9 cellular contexts compared by ENCODE assay signal in genomic region chr14:105060751-105061427, GRCh38. TPM values are rescaled to one million over a fixed set of nuclear protein-coding genes. Genes with fewer than 3 reads are reported as not detected.
DNase-seq lines count a peak whose midpoint lies in the region; ATAC-seq and TF ChIP-seq lines count a peak whose summit lies in the region.
"Had no signal": no experiment of that assay in that cellular context is flagged by ENCODE, and none has a peak within 500 bp of the region (broad histone marks: within the 10 kb centered on the region; RNA-seq: fewer than 3 reads in every experiment).

No MANE protein-coding gene starts in this region.

- TF ChIP-seq POLR2A in heart left ventricle (IDR thresholded peaks at IDR 0.05): no peak

- no CpG with 5 or more reads among the region's 30 CpGs for WGBS in H9 (ENCODE audit: extremely low coverage, insufficient read length, low lambda C conversion rate)
- WGBS in heart left ventricle, 4 donors: 46 to 60% (median 53%) methylated on average over 10 to 30 of the region's 30 CpGs

- H4K8ac ChIP-seq in H9 (replicated peaks; ENCODE audit: insufficient read length, low read depth, low read length): no peak overlapping the region

- H3K27me3 ChIP-seq in H9 (ENCODE audit: insufficient read depth, low read length) (peaks cover under 1% of the 10 kb centered on the region; the same call in 1 of the 2 replicates), heart left ventricle (peaks cover 0 to 5% (median 0%) of the 10 kb centered on the region in 9 donors), BE2C (no peaks in the 10 kb centered on the region)

- no peak overlapping the region for H3K9ac ChIP-seq in H9 (ENCODE audit: extremely low read depth, insufficient read length, low read length)

- H2AFZ ChIP-seq in H9 (ENCODE audit: low read length): no peak overlapping the region

- H3K4me3 ChIP-seq in heart left ventricle: peak overlapping the region in 7 of 12 donors; percentile 8 to 64 (median 28)
- H3K4me3 ChIP-seq in BE2C (ENCODE audit: low read depth, low read length): no peak overlapping the region

- CTCF ChIA-PET in activated CD4-positive, alpha-beta memory T cell treated with anti-CD3 and anti-CD28 coated beads, Interleukin-2, amount 10 ng/mL, durations not matched to agents 7 days and 5 days (lab: Charles Lee): interaction anchor here (0.8 to 10.4 kb wide), 3 partner anchors 15 to 85 kb away, joined by 3 to 70 read pairs (median 33); no protein-coding TSS in a partner anchor

- peak in 3 of 4 donors; percentile 12 to 43 (median 21) for ATAC-seq in heart left ventricle
- ATAC-seq in GM18498 (IDR thresholded peaks at IDR 0.05; ENCODE audit: unreplicated experiment): no peak
- ATAC-seq in HG03139 (IDR thresholded peaks at IDR 0.05; ENCODE audit: unreplicated experiment): no peak
- ATAC-seq: Panc1 had no signal

- H4K91ac ChIP-seq in H9 (ENCODE audit: insufficient read length, low read depth, low read length): no peak overlapping the region

- no peak overlapping the region for H3K4me2 ChIP-seq in H9 (ENCODE audit: insufficient read depth, insufficient read length, low read length)

- H3K36me3 ChIP-seq in heart left ventricle (peaks cover 0 to 10% (median 0%) of the 10 kb centered on the region in 9 donors), BE2C (no peaks in the 10 kb centered on the region)

- H3K27ac ChIP-seq in H9 (ENCODE audit: insufficient read length, low read depth, low read length) (no peak overlapping the region), heart left ventricle (peak overlapping the region; percentile 37 to 95 (median 82))

- no peak overlapping the region for H3K4me3 Mint-ChIP-seq in H9
- peak overlapping the region; percentile 89 for H3K4me3 Mint-ChIP-seq in activated CD4-positive, alpha-beta memory T cell treated with anti-CD3 and anti-CD28 coated beads, Interleukin-2, amount 10 ng/mL, durations not matched to agents 7 days and 5 days

- peak; percentile 34 for DNase-seq in H9
- DNase-seq in activated CD4-positive, alpha-beta memory T cell treated with anti-CD3 and anti-CD28 coated beads, Interleukin-2, amount 10 ng/mL, durations not matched to agents 7 days and 5 days: peak; percentile 67
- DNase-seq in heart left ventricle: peak in 3 of 5 donors; percentile 50 to 67 (median 59)
- DNase-seq in stimulated activated CD8-positive, alpha-beta memory T cell treated with anti-CD3 and anti-CD28 coated beads, Interleukin-4, amount 100 ng/mL, for 48 hours: peak; percentile 70
- no peak for DNase-seq in superior temporal gyrus (ENCODE audit: extremely low spot score)
- no peak for DNase-seq in BE2C

- H3K56ac ChIP-seq in H9 (ENCODE audit: insufficient read length, low read depth, low read length): no peak overlapping the region

- POLR2A ChIA-PET in activated CD4-positive, alpha-beta memory T cell treated with anti-CD3 and anti-CD28 coated beads, Interleukin-2, amount 10 ng/mL, durations not matched to agents 7 days and 5 days (lab: Charles Lee): interaction anchor here (0.9 to 10.5 kb wide), 7 partner anchors 10 to 230 kb away, joined by 3 to 120 read pairs (median 18); partner anchors contain the start of gene CDCA4

- H3K14ac ChIP-seq in H9 (ENCODE audit: insufficient read depth, low read length): no peak overlapping the region

- H3K23ac ChIP-seq in H9 (ENCODE audit: insufficient read length, low read depth, low read length): no peak overlapping the region

- no peak overlapping the region for H2BK15ac ChIP-seq in H9 (ENCODE audit: low read depth, low read length)

- H3K27ac Mint-ChIP-seq in H9: no peak overlapping the region
- peak overlapping the region; percentile 87 for H3K27ac Mint-ChIP-seq in activated CD4-positive, alpha-beta memory T cell treated with anti-CD3 and anti-CD28 coated beads, Interleukin-2, amount 10 ng/mL, durations not matched to agents 7 days and 5 days

- H3K27me3 Mint-ChIP-seq in H9 (ENCODE audit: low read depth): peaks cover 10% of the 10 kb centered on the region
- H3K27me3 Mint-ChIP-seq in activated CD4-positive, alpha-beta memory T cell treated with anti-CD3 and anti-CD28 coated beads, Interleukin-2, amount 10 ng/mL, durations not matched to agents 7 days and 5 days: no peaks in the 10 kb centered on the region

- no peaks in the 10 kb centered on the region for H4K20me1 ChIP-seq in H9 (ENCODE audit: control insufficient read depth, insufficient read depth, insufficient read length)

- no peak overlapping the region for H3K18ac ChIP-seq in H9 (ENCODE audit: insufficient read length, low read depth, low read length)

- H2BK120ac ChIP-seq in H9 (ENCODE audit: low read depth, low read length, poor library complexity, severe bottlenecking): no peak overlapping the region

- no peaks in the 10 kb centered on the region for H3K36me3 Mint-ChIP-seq in H9 (ENCODE audit: insufficient read depth in 1 of 3, low read depth in 3 of 3)
- peaks cover 57% of the 10 kb centered on the region for H3K36me3 Mint-ChIP-seq in activated CD4-positive, alpha-beta memory T cell treated with anti-CD3 and anti-CD28 coated beads, Interleukin-2, amount 10 ng/mL, durations not matched to agents 7 days and 5 days (ENCODE audit: low read depth)

- no peak overlapping the region for H2AK5ac ChIP-seq in H9 (ENCODE audit: insufficient read length, low read length)

- no peaks in the 10 kb centered on the region for H3K79me1 ChIP-seq in H9 (ENCODE audit: insufficient read depth, low read depth, low read length, poor library complexity, severe bottlenecking)

- H3K9me3 ChIP-seq in H9 (ENCODE audit: control insufficient read depth, low read depth, low read length) (no peaks in the 10 kb centered on the region), heart left ventricle (no peaks in the 10 kb centered on the region), BE2C (no peaks in the 10 kb centered on the region)

- H2BK20ac ChIP-seq in H9 (ENCODE audit: low read depth, low read length, poor library complexity, severe bottlenecking): no peak overlapping the region

- H3K23me2 ChIP-seq in H9 (ENCODE audit: insufficient read length, low read depth, low read length, poor library complexity, severe bottlenecking): no peaks in the 10 kb centered on the region

- H3K4ac ChIP-seq in H9 (ENCODE audit: low read depth, low read length): no peak overlapping the region

- peaks cover 22 to 36% of the 10 kb centered on the region in 2 experiments for H3K4me1 Mint-ChIP-seq in H9
- H3K4me1 Mint-ChIP-seq in activated CD4-positive, alpha-beta memory T cell treated with anti-CD3 and anti-CD28 coated beads, Interleukin-2, amount 10 ng/mL, durations not matched to agents 7 days and 5 days: peaks cover 59% of the 10 kb centered on the region

- H4K5ac ChIP-seq in H9 (ENCODE audit: insufficient read length, low read depth, low read length): no peak overlapping the region

- no peak overlapping the region for H2BK5ac ChIP-seq in H9 (ENCODE audit: insufficient read length, low read length)

- no peak overlapping the region for H3T11ph ChIP-seq in H9 (ENCODE audit: low read length)

- intact Hi-C loops in heart left ventricle (cut with DNase I): no loop called here

- H2BK12ac ChIP-seq in H9 (ENCODE audit: insufficient read length, low read depth, low read length): no peak overlapping the region

- no peaks in the 10 kb centered on the region for H3K4me1 ChIP-seq in H9 (ENCODE audit: insufficient read depth, low read length)
- H3K4me1 ChIP-seq in heart left ventricle: peaks cover 10 to 62% (median 39%) of the 10 kb centered on the region in 12 donors
- H3K4me1 ChIP-seq in BE2C: peaks cover 7% of the 10 kb centered on the region

- H3K79me2 ChIP-seq in H9 (ENCODE audit: insufficient read depth, low read length): no peaks in the 10 kb centered on the region

- TF ChIP-seq CTCF in H9 (conservative IDR thresholded peaks at IDR 0.05) (no peak), heart left ventricle (IDR thresholded peaks at IDR 0.05) (no peak), BE2C (IDR thresholded peaks at IDR 0.05; ENCODE audit: low read depth, low read length) (no peak)

- H3K9me3 Mint-ChIP-seq in H9: no peaks in the 10 kb centered on the region
- no peaks in the 10 kb centered on the region for H3K9me3 Mint-ChIP-seq in activated CD4-positive, alpha-beta memory T cell treated with anti-CD3 and anti-CD28 coated beads, Interleukin-2, amount 10 ng/mL, durations not matched to agents 7 days and 5 days

RNA-seq across cellular contexts. Expression of gene GPR132, which starts 4.3 kb away (rescaled TPM):
- total RNA-seq in H9 (2021) (0.20 and 0.24 TPM in 2 replicates), heart left ventricle (1 to 10 TPM in 3 of 9 donors, under 1 TPM in 6; 0.27 to 5.3 (median 0.77) TPM)
- total RNA-seq in activated CD4-positive, alpha-beta memory T cell treated with anti-CD3 and anti-CD28 coated beads, Interleukin-2, amount 10 ng/mL, durations not matched to agents 7 days and 5 days: 10 to 100 TPM; 51.2 to 51.4 TPM
- under 1 TPM; 0.50 to 0.51 TPM for polyA plus RNA-seq in heart left ventricle
- not detected for polyA plus RNA-seq in BE2C (2012; ENCODE audit: insufficient read depth, insufficient read length, low read depth)

RNA-seq across cellular contexts. Expression of gene CDCA4, which starts 40.0 kb away (rescaled TPM):
- total RNA-seq in H9 (2021): 57.7 and 58.5 TPM in 2 replicates
- total RNA-seq in activated CD4-positive, alpha-beta memory T cell treated with anti-CD3 and anti-CD28 coated beads, Interleukin-2, amount 10 ng/mL, durations not matched to agents 7 days and 5 days: 10 to 100 TPM; 57.1 to 57.5 TPM
- 1 to 10 TPM; 1.4 to 6.0 (median 2.4) TPM for total RNA-seq in heart left ventricle
- 1 to 10 TPM; 2.3 to 3.3 TPM for polyA plus RNA-seq in heart left ventricle
- 43.2 TPM for polyA plus RNA-seq in BE2C (2012; ENCODE audit: insufficient read depth, insufficient read length, low read depth)

Comparison
In these comparisons a context has a peak if more than half of its experiments do, and no peak if none do; other contexts are left out.
1. DNase-seq: peak in H9 (single experiment), activated CD4-positive, alpha-beta memory T cell treated with anti-CD3 and anti-CD28 coated beads, Interleukin-2, amount 10 ng/mL, durations not matched to agents 7 days and 5 days (single experiment), heart left ventricle (3 of 5) and stimulated activated CD8-positive, alpha-beta memory T cell treated with anti-CD3 and anti-CD28 coated beads, Interleukin-4, amount 100 ng/mL, for 48 hours (single experiment); none in superior temporal gyrus (single experiment) and BE2C (single experiment).
2. ATAC-seq: peak in heart left ventricle (3 of 4); none in GM18498 (single experiment) and HG03139 (single experiment).
3. RNA of gene GPR132, which starts 4.3 kb away (total RNA-seq): 51.2 to 51.4 TPM in activated CD4-positive, alpha-beta memory T cell treated with anti-CD3 and anti-CD28 coated beads, Interleukin-2, amount 10 ng/mL, durations not matched to agents 7 days and 5 days; 0.27 to 5.3 TPM in heart left ventricle and 0.20 to 0.24 TPM in H9; every median in the first group is over 4 times any median in the second.